18 cellular contexts compared by ENCODE assay signal in the genomic region with DNA sequence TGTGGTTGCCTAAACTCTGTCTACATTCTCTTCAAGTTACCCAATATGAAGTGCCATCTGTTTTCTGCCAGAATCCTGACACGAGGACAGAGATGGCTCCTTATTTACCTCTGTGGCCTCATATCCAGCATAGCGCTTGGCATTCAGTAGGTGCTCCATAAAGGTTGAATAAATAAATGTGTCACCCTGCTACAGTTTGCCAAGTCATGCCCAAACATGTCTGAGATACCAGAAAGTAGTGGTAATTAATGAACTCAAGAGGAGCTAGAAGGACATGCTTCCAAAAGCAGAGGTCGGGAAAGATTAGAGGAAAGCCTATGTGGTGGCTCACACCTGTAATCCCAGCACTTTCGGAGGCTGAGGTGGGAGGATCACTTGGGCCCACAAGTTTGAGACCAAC.
"Had no signal": no experiment of that assay in that cellular context is flagged by ENCODE, and none has a peak within 500 bp of the region (broad histone marks: within the 10 kb centered on the region; RNA-seq: fewer than 3 reads in every experiment).

No MANE protein-coding gene starts in this region.

- H3K27me3 Mint-ChIP-seq: activated T-helper 17 cell treated with anti-CD3 and anti-CD28 coated beads, Interleukin-2, amount 50 U/mL, for 72 hours had no signal

- H3K4me3 Mint-ChIP-seq: activated T-helper 17 cell treated with anti-CD3 and anti-CD28 coated beads, Interleukin-2, amount 50 U/mL, for 72 hours; nephron progenitor cell had no signal

- H3K27ac Mint-ChIP-seq: activated T-helper 17 cell treated with anti-CD3 and anti-CD28 coated beads, Interleukin-2, amount 50 U/mL, for 72 hours; nephron progenitor cell had no signal

- ATAC-seq: activated T-helper 17 cell treated with anti-CD3 and anti-CD28 coated beads, Interleukin-2, amount 50 U/mL, for 72 hours had no signal

- DNase-seq: activated CD4-positive, alpha-beta T cell treated with anti-CD3 and anti-CD28 coated beads, Interleukin-2, amount 50 U/mL, for 4 hours; activated CD4-positive, CD25-positive, alpha-beta regulatory T cell treated with anti-CD3 and anti-CD28 coated beads, Interleukin-2, amount 50 U/mL, for 72 hours; activated naive CD4-positive, alpha-beta T cell treated with Interleukin-2 at 50 U/mL for 16 hours; activated T-cell treated with anti-CD3 and anti-CD28 coated beads for 4 hours; aorta; brain microvascular endothelial cell; cerebellar nuclear complex; cortex of kidney; esophagus squamous epithelium; mesendoderm; nephron progenitor cell; nucleus accumbens; posterior cingulate gyrus; retina; spleen; stimulated activated naive CD4-positive, alpha-beta T cell; thyroid gland had no signal

- H3K9me3 Mint-ChIP-seq: activated T-helper 17 cell treated with anti-CD3 and anti-CD28 coated beads, Interleukin-2, amount 50 U/mL, for 72 hours; nephron progenitor cell had no signal

- H3K4me3 ChIP-seq: esophagus squamous epithelium, spleen, thyroid gland had no signal
